10 cellular contexts compared by ENCODE assay signal in genomic region chr2:217989221-217989948, GRCh38. TPM values are rescaled to one million over a fixed set of nuclear protein-coding genes. Genes with fewer than 3 reads are reported as not detected.
DNase-seq lines count a peak whose midpoint lies in the region; ATAC-seq and TF ChIP-seq lines count a peak whose summit lies in the region.
"Had no signal": no experiment of that assay in that cellular context is flagged by ENCODE, and none has a peak within 500 bp of the region (broad histone marks: within the 10 kb centered on the region; RNA-seq: fewer than 3 reads in every experiment).

No MANE protein-coding gene starts in this region.

- no peaks in the 10 kb centered on the region for H3K36me3 Mint-ChIP-seq in endothelial cell (ENCODE audit: low read depth, unreplicated experiment)

- peak overlapping the region; percentile 44 for H3K27ac Mint-ChIP-seq in endothelial cell (ENCODE audit: unreplicated experiment)

- no peak overlapping the region for H2AFZ ChIP-seq in osteoblast (ENCODE audit: low read length)

- peaks cover 19% of the 10 kb centered on the region for H4K20me1 ChIP-seq in osteoblast (ENCODE audit: insufficient read depth, low read length)

- peak; percentile 28 for DNase-seq in Right ventricle myocardium superior
- no peak for DNase-seq in left ventricle myocardium superior
- no peak for DNase-seq in endothelial cell (ENCODE audit: low spot score)
- peak; percentile 5 for DNase-seq in osteoblast (ENCODE audit: insufficient read length, low spot score, missing footprints)
- no peak for DNase-seq in uterus
- no peak for DNase-seq in GOT3 (lab: John Stamatoyannopoulos, UW)
- no peak for DNase-seq in activated gamma-delta T cell treated with Interleukin-2 at 50 U/mL for 16 hours

- H3K36me3 ChIP-seq in osteoblast (ENCODE audit: insufficient read depth, low read length) (no peaks in the 10 kb centered on the region), uterus (no peaks in the 10 kb centered on the region)

- H3K4me1 ChIP-seq in osteoblast (ENCODE audit: insufficient read depth, low read length) (peaks cover 28% of the 10 kb centered on the region), uterus (peaks cover 0 to 21% of the 10 kb centered on the region in 2 donors)

- no peak for TF ChIP-seq CTCF in endothelial cell (IDR thresholded peaks at IDR 0.05; ENCODE audit: unreplicated experiment)
- TF ChIP-seq CTCF in osteoblast (IDR thresholded peaks at IDR 0.05; ENCODE audit: extremely low read depth, low read depth, low read length), result no peak
- no peak for TF ChIP-seq CTCF in uterus (IDR thresholded peaks at IDR 0.05)

- H3K4me1 Mint-ChIP-seq in endothelial cell (ENCODE audit: unreplicated experiment), result peaks cover 13% of the 10 kb centered on the region

- ATAC-seq in Right ventricle myocardium superior (ENCODE audit: poor library complexity) (no peak), left ventricle myocardium superior (no peak), GM18511 (IDR thresholded peaks at IDR 0.05; ENCODE audit: unreplicated experiment) (no peak)

- intact Hi-C loops in Right ventricle myocardium superior (cut with DNase I), result loop anchor here (2.0 to 5.0 kb wide), 3 partner anchors 45 to 201 kb away; no protein-coding TSS in a partner anchor
- intact Hi-C loops in left ventricle myocardium superior (cut with micrococcal nuclease), result loop anchor here (10.0 kb wide), 1 partner anchor 105 kb away; no protein-coding TSS in a partner anchor
- intact Hi-C loops in uterus (cut with DNase I; ENCODE audit: low total_unique reads), result loop anchor here (5.0 kb wide), 1 partner anchor 102 kb away; no protein-coding TSS in a partner anchor

- TF ChIP-seq POLR2A in uterus (IDR thresholded peaks at IDR 0.05), result no peak

- no peak overlapping the region for H3K4me3 Mint-ChIP-seq in endothelial cell (ENCODE audit: unreplicated experiment)

- H3K27ac ChIP-seq in osteoblast (ENCODE audit: low read depth, low read length) (no peak overlapping the region), uterus (peak overlapping the region; percentile 32 to 75)
- H3K27ac ChIP-seq: HL-60 had no signal

- H3K9me3 Mint-ChIP-seq in endothelial cell (ENCODE audit: unreplicated experiment), result no peaks in the 10 kb centered on the region

- H3K9me3 ChIP-seq in osteoblast (ENCODE audit: low read depth, low read length) (no peaks in the 10 kb centered on the region), uterus (no peaks in the 10 kb centered on the region)

- H3K4me3 ChIP-seq in osteoblast (ENCODE audit: insufficient read depth, low read length) (no peak overlapping the region), uterus (no peak overlapping the region)

- H3K4me2 ChIP-seq in osteoblast (ENCODE audit: insufficient read depth, low read length), result no peak overlapping the region

- H3K27me3 ChIP-seq in osteoblast (ENCODE audit: insufficient read depth, low read length) (no peaks in the 10 kb centered on the region), uterus (no peaks in the 10 kb centered on the region)

- peaks cover 6% of the 10 kb centered on the region for H3K79me2 ChIP-seq in osteoblast (ENCODE audit: insufficient read depth, low read length)

- peaks cover 19% of the 10 kb centered on the region for H3K27me3 Mint-ChIP-seq in endothelial cell (ENCODE audit: unreplicated experiment)

RNA-seq across cellular contexts. Expression of gene TNS1, which starts 13.4 kb away (rescaled TPM):
- total RNA-seq in Right ventricle myocardium superior, result 722 TPM
- 783 TPM for total RNA-seq in left ventricle myocardium superior
- 11.6 TPM for total RNA-seq in endothelial cell (ENCODE audit: unreplicated experiment)
- 45.7 and 48.9 TPM in 2 replicates for total RNA-seq in osteoblast
- 1,000 to 10,000 TPM in 1 of 4 donors, 100 to 1,000 TPM in 3; 144 to 1,338 (median 313) TPM for total RNA-seq in uterus
- total RNA-seq: NCI-H460 had no signal

Comparison
In these comparisons a context has a peak if more than half of its experiments do, and no peak if none do; other contexts are left out.
1. DNase-seq: peak in Right ventricle myocardium superior (single experiment) and osteoblast (single experiment); none in left ventricle myocardium superior (single experiment), endothelial cell (single experiment), uterus (0 of 2), GOT3 (single experiment) and activated gamma-delta T cell treated with Interleukin-2 at 50 U/mL for 16 hours (single experiment).